ENCODE assay signal across 12 cellular contexts in genomic region chr2:236360486-236360885, GRCh38.
"Had no signal": no experiment of that assay in that cellular context is flagged by ENCODE, and none has a peak within 500 bp of the region (broad histone marks: within the 10 kb centered on the region; RNA-seq: fewer than 3 reads in every experiment).

No MANE protein-coding gene starts in this region.

- ATAC-seq: psoas muscle; right lobe of liver; stimulated activated naive CD8-positive, alpha-beta T cell treated with anti-CD3 and anti-CD28 coated beads, Interleukin-15, Interleukin-2, amounts not matched to agents 100 U/mL and 50 U/mL, for 24 hours had no signal

- H3K27ac Mint-ChIP-seq: nephron progenitor cell; T-helper 2 cell treated with Interferon-gamma antibody and Interleukin-4, amounts not matched to agents 5 μg/mL and 100 μg/mL, for 36 hours had no signal

- H3K4me3 Mint-ChIP-seq: nephron progenitor cell; T-helper 2 cell treated with Interferon-gamma antibody and Interleukin-4, amounts not matched to agents 5 μg/mL and 100 μg/mL, for 36 hours had no signal

- H3K4me1 ChIP-seq: psoas muscle, right lobe of liver had no signal

- H3K36me3 ChIP-seq: right lobe of liver had no signal

- H3K27me3 ChIP-seq: right lobe of liver had no signal

- H3K9me3 ChIP-seq: psoas muscle, right lobe of liver had no signal

- DNase-seq: activated naive CD4-positive, alpha-beta T cell; activated T-cell treated with anti-CD3 and anti-CD28 coated beads for 4 hours; effector memory CD4-positive, alpha-beta T cell; kidney; mesendoderm; nephron progenitor cell; occipital lobe; psoas muscle; right lobe of liver; stimulated activated naive CD8-positive, alpha-beta T cell treated with anti-CD3 and anti-CD28 coated beads, Interleukin-15, Interleukin-2, amounts not matched to agents 100 U/mL and 50 U/mL, for 24 hours had no signal

- H3K9me3 Mint-ChIP-seq: nephron progenitor cell; T-helper 2 cell treated with Interferon-gamma antibody and Interleukin-4, amounts not matched to agents 5 μg/mL and 100 μg/mL, for 36 hours had no signal

- H3K4me3 ChIP-seq: coronary artery, psoas muscle, right lobe of liver had no signal

- H3K27ac ChIP-seq: coronary artery, psoas muscle, right lobe of liver had no signal
